8 cellular contexts compared by ENCODE assay signal in the genomic region with DNA sequence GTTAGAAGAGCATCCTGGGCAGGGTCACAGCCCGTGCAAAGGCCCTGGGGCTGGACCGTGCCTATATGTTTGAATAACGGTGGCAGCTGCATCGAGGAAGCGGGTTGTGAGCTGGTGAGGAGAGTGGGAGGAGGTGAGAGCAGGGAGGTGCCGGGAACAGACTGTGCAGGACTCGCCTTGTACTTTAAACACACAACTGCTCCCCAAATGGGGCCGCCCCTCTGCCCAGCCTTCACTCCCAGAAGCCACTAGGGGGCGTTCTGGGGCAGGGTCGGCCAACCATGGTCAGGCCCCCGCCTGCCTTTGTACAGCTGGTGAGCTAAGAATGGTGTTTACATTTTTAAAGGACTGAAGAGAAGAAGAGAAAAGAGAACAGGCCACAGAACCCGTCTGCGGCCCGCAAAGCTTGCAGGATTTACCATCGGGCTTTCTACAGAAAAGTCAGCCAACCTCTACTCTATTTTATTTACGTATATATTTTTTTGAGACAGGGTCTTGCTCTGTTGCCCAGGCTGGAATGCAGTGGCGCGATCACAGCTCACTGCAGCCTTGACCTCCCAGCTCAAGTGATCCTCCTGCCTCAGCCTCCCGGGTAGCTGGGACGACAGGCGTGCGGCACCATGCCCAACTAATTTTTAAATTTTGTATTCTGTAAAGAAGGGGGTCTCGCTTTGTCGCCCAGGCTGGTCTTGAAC. TPM values are rescaled to one million over a fixed set of nuclear protein-coding genes. Genes with fewer than 3 reads are reported as not detected.
DNase-seq lines count a peak whose midpoint lies in the region; ATAC-seq, FAIRE-seq and TF ChIP-seq lines count a peak whose summit lies in the region.
"Not testable (repeated sequence)": the region's sequence is repeated elsewhere in the genome, so short reads cannot be mapped to it uniquely, and the experiment has no call there.

No MANE protein-coding gene starts in this region.

- not testable (repeated sequence) for H3K27me3 ChIP-seq in keratinocyte (ENCODE audit: control insufficient read depth, extremely low read depth, insufficient read depth, low read length); upper lobe of right lung

- FAIRE-seq in keratinocyte (lab: Jason Lieb, UNC): not testable (repeated sequence)

- H2AFZ ChIP-seq in keratinocyte (ENCODE audit: control insufficient read depth, low read length): not testable (repeated sequence)

- not testable (repeated sequence) for H4K20me1 ChIP-seq in keratinocyte (ENCODE audit: control insufficient read depth, extremely low read depth, insufficient read depth, low read length)

- not testable (repeated sequence) for H3K36me3 ChIP-seq in keratinocyte (ENCODE audit: control insufficient read depth in 2 of 2, extremely low read depth in 1 of 2, insufficient read depth in 2 of 2, low read length in 2 of 2); upper lobe of right lung

- not testable (repeated sequence) for H3K27ac ChIP-seq in keratinocyte (ENCODE audit: control insufficient read depth, insufficient read depth, low read length); upper lobe of right lung

- ATAC-seq in sciatic nerve (peak; percentile 52), upper lobe of right lung (peak; percentile 88)

- dilution Hi-C loops in keratinocyte (cut with MboI; ENCODE audit: extremely low pct_ligation_motif_present, low sequenced_read_pairs): not testable (repeated sequence)

- H3K9ac ChIP-seq in keratinocyte (ENCODE audit: control insufficient read depth, extremely low read depth, insufficient read depth, low read length): not testable (repeated sequence)

- H3K79me2 ChIP-seq in keratinocyte (ENCODE audit: control insufficient read depth, insufficient read depth, low read length): not testable (repeated sequence)

- TF ChIP-seq CTCF in keratinocyte (optimal IDR thresholded peaks at IDR 0.05 in 1 of 3, IDR thresholded peaks at IDR 0.05 in 1 of 3, conservative IDR thresholded peaks at IDR 0.05 in 1 of 3; ENCODE audit: extremely low read depth in 1 of 3, insufficient read depth in 2 of 3, low read length in 3 of 3) (peak; percentile 33 to 60 (median 44)), upper lobe of right lung (IDR thresholded peaks at IDR 0.05) (peak; percentile 77)

- DNase-seq in GDM1 (lab: John Stamatoyannopoulos, UW): peak; percentile 38
- DNase-seq in M059J (ENCODE audit: low read depth): peak; percentile 36
- peak; percentile 15 for DNase-seq in SW480 (ENCODE audit: low spot score)
- peak; percentile 63 for DNase-seq in activated T-cell treated with anti-CD3 and anti-CD28 coated beads, Interleukin-2, amount 50 U/mL, for 1 hour
- peak; percentile 68 for DNase-seq in ecto neural progenitor cell (ENCODE audit: low spot score)
- not testable (repeated sequence) for DNase-seq in keratinocyte (ENCODE audit: low read depth, low spot score); sciatic nerve (ENCODE audit: low spot score)
- DNase-seq in upper lobe of right lung: peak; percentile 75

- H3K4me1 ChIP-seq in keratinocyte (ENCODE audit: control insufficient read depth, extremely low read depth, insufficient read depth, low read length); upper lobe of right lung: not testable (repeated sequence)

- H3K9me3 ChIP-seq in keratinocyte (ENCODE audit: control insufficient read depth, low read depth, low read length); upper lobe of right lung: not testable (repeated sequence)

- not testable (repeated sequence) for H3K4me2 ChIP-seq in keratinocyte (ENCODE audit: control insufficient read depth, extremely low read depth, insufficient read depth, low read depth, low read length)

- H3K9me1 ChIP-seq in keratinocyte (ENCODE audit: control insufficient read depth, extremely low read depth, insufficient read depth, low read length): not testable (repeated sequence)

- intact Hi-C loops in sciatic nerve (cut with DNase I); upper lobe of right lung (cut with DNase I): not testable (repeated sequence)

- not testable (repeated sequence) for H3K4me3 ChIP-seq in keratinocyte (ENCODE audit: control insufficient read depth in 2 of 3, extremely low read depth in 1 of 3, insufficient read depth in 2 of 3, low read depth in 1 of 3, low read length in 3 of 3); upper lobe of right lung

RNA-seq across cellular contexts. Expression of a gene that starts 5.7 kb away (rescaled TPM):
- 2.4 and 4.8 TPM in 2 replicates for total RNA-seq in M059J (2014; rRNA removed; shearing (Covaris generic))
- 3.2 to 6.8 TPM (median 4.6 TPM) in 3 replicates for polyA plus RNA-seq in keratinocyte
- polyA plus RNA-seq in keratinocyte (2011; ENCODE audit: low read depth): 12.7 TPM
- 2.7 and 5.9 TPM in 2 replicates for polyA plus RNA-seq in keratinocyte (2011; cell fraction: cytosol; rRNA removed)
- 15.4 and 24.4 TPM in 2 replicates for polyA plus RNA-seq in keratinocyte (2011; cell fraction: nucleus; rRNA removed)
- 6.8 and 14.0 TPM in 2 replicates for polyA plus RNA-seq in keratinocyte (2012; ENCODE audit: low replicate concordance)
- 11.9 to 24.3 TPM (median 15.4 TPM) in 3 replicates for polyA minus RNA-seq in keratinocyte
- 20.5 TPM for polyA minus RNA-seq in keratinocyte (2011; cell fraction: cytosol; rRNA and poly(A)+ RNA removed)
- polyA minus RNA-seq in keratinocyte (2011; cell fraction: nucleus; rRNA and poly(A)+ RNA removed): 16.5 and 29.4 TPM in 2 replicates
- total RNA-seq in sciatic nerve (11.8 TPM), upper lobe of right lung (26.3 TPM)
